ENCODE assay signal across 7 cellular contexts in genomic region chr12:122590990-122591389, GRCh38.
"Had no signal": no experiment of that assay in that cellular context is flagged by ENCODE, and none has a peak within 500 bp of the region (broad histone marks: within the 10 kb centered on the region; RNA-seq: fewer than 3 reads in every experiment).

No MANE protein-coding gene starts in this region.

- DNase-seq: GDM1, GF-D8 had no signal

- ATAC-seq: GM12878 had no signal

- FAIRE-seq: GM12878, GM12891, GM12892, GM18507, GM19239 had no signal

- H3K4me3 ChIP-seq: GM12878 had no signal
